11 cellular contexts compared by ENCODE assay signal in the genomic region with DNA sequence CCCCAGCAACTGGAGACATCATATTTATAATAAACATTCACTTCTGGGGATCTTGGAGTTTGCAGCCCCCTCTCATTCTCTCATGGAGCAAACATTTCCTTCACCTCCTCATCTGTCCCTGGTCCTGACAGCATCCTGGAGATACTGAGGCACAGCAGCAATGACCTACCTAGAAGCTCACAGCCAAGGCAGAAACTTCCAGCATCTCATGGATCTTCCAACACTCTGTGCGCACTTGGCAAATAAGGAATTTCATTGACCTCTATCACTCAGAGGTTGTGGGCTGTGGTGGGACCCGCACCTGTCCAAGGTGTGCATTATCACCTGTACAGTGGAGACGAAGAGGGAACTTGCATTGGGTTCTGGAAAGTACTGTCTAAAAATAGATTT.
DNase-seq lines count a peak whose midpoint lies in the region; ATAC-seq and FAIRE-seq lines count a peak whose summit lies in the region.
"Had no signal": no experiment of that assay in that cellular context is flagged by ENCODE, and none has a peak within 500 bp of the region (broad histone marks: within the 10 kb centered on the region; RNA-seq: fewer than 3 reads in every experiment).

No MANE protein-coding gene starts in this region.

- H3K4me1 Mint-ChIP-seq in activated CD8-positive, alpha-beta memory T cell treated with anti-CD3 and anti-CD28 coated beads, Interleukin-2, amount 10 ng/mL, durations not matched to agents 7 days and 5 days, result peaks cover 24% of the 10 kb centered on the region
- H3K4me1 Mint-ChIP-seq in T-helper 17 cell (peaks cover 15% of the 10 kb centered on the region), immature natural killer cell (peaks cover 75 to 93% of the 10 kb centered on the region in 2 donors)

- no peaks in the 10 kb centered on the region for H3K9me3 Mint-ChIP-seq in activated CD8-positive, alpha-beta memory T cell treated with anti-CD3 and anti-CD28 coated beads, Interleukin-2, amount 10 ng/mL, durations not matched to agents 7 days and 5 days (ENCODE audit: low read depth)
- no peaks in the 10 kb centered on the region for H3K9me3 Mint-ChIP-seq in immature natural killer cell

- FAIRE-seq in urothelium cell line (lab: Jason Lieb, UNC), result peak; percentile 48

- DNase-seq in activated CD8-positive, alpha-beta memory T cell treated with anti-CD3 and anti-CD28 coated beads, Interleukin-2, amount 10 ng/mL, durations not matched to agents 7 days and 5 days, result peak; percentile 28
- DNase-seq in activated CD8-positive, alpha-beta memory T cell treated with anti-CD3 and anti-CD28 coated beads for 24 hours, result no peak
- DNase-seq in T-helper 17 cell (no peak), immature natural killer cell (no peak), urothelium cell line (ENCODE audit: low spot score) (no peak), germinal center (ENCODE audit: low spot score) (no peak)
- DNase-seq: KG1, SIG-M5 had no signal

- CTCF ChIA-PET in activated CD8-positive, alpha-beta memory T cell treated with anti-CD3 and anti-CD28 coated beads, Interleukin-2, amount 10 ng/mL, durations not matched to agents 7 days and 5 days (lab: Charles Lee), result interaction anchor here (1.1 to 4.4 kb wide), 29 partner anchors 9 to 373 kb away, joined by 3 to 76 read pairs (median 7); a partner anchor contains a TSS

- no peaks in the 10 kb centered on the region for H3K36me3 Mint-ChIP-seq in activated CD8-positive, alpha-beta memory T cell treated with anti-CD3 and anti-CD28 coated beads, Interleukin-2, amount 10 ng/mL, durations not matched to agents 7 days and 5 days
- H3K36me3 Mint-ChIP-seq in T-helper 17 cell (ENCODE audit: low read depth) (no peaks in the 10 kb centered on the region), immature natural killer cell (peaks cover 1 to 8% (median 3%) of the 10 kb centered on the region in 3 donors)

- H3K9me3 ChIP-seq in T-helper 17 cell (ENCODE audit: control insufficient read depth, low read length, poor library complexity, severe bottlenecking), result no peaks in the 10 kb centered on the region
- H3K9me3 ChIP-seq: HAP-1 had no signal

- H3K4me3 Mint-ChIP-seq in activated CD8-positive, alpha-beta memory T cell treated with anti-CD3 and anti-CD28 coated beads, Interleukin-2, amount 10 ng/mL, durations not matched to agents 7 days and 5 days, result no peak overlapping the region
- H3K4me3 Mint-ChIP-seq in T-helper 17 cell (no peak overlapping the region), immature natural killer cell (peak overlapping the region; percentile 9 to 54 (median 50))

- H3K27ac Mint-ChIP-seq in activated CD8-positive, alpha-beta memory T cell treated with anti-CD3 and anti-CD28 coated beads, Interleukin-2, amount 10 ng/mL, durations not matched to agents 7 days and 5 days, result no peak overlapping the region
- H3K27ac Mint-ChIP-seq in T-helper 17 cell (peak overlapping the region; percentile 11), immature natural killer cell (peak overlapping the region; percentile 76 to 100 (median 94))

- ATAC-seq in activated CD8-positive, alpha-beta memory T cell treated with anti-CD3 and anti-CD28 coated beads, Interleukin-2, amount 10 ng/mL, durations not matched to agents 7 days and 5 days, result no peak
- ATAC-seq in T-helper 17 cell (no peak), HG03025 (IDR thresholded peaks at IDR 0.05; ENCODE audit: low FRiP score, unreplicated experiment) (no peak), HG02642 (IDR thresholded peaks at IDR 0.05; ENCODE audit: poor library complexity, unreplicated experiment) (no peak)

- no peaks in the 10 kb centered on the region for H3K27me3 Mint-ChIP-seq in activated CD8-positive, alpha-beta memory T cell treated with anti-CD3 and anti-CD28 coated beads, Interleukin-2, amount 10 ng/mL, durations not matched to agents 7 days and 5 days
- H3K27me3 Mint-ChIP-seq in T-helper 17 cell (no peaks in the 10 kb centered on the region), immature natural killer cell (ENCODE audit: low read depth in 3 of 3) (peaks cover 0 to 6% (median 4%) of the 10 kb centered on the region in 3 donors)

Comparison
In these comparisons a context has a peak if more than half of its experiments do, and no peak if none do; other contexts are left out.
1. H3K4me3 Mint-ChIP-seq: peak in immature natural killer cell (5 of 5); none in activated CD8-positive, alpha-beta memory T cell treated with anti-CD3 and anti-CD28 coated beads, Interleukin-2, amount 10 ng/mL, durations not matched to agents 7 days and 5 days (single experiment) and T-helper 17 cell (single experiment).